In genomic region chr3:45665101-45665572, GRCh38 we compare ENCODE assay signal across 1 cellular context.
TF ChIP-seq lines count a peak whose summit lies in the region.

No MANE protein-coding gene starts in this region.

TF ChIP-seq in GM23338, 12 proteins besides CTCF, POLR2A, EP300 and RAD21 (continued from another document):
- TF ChIP-seq REST (IDR thresholded peaks at IDR 0.05; ENCODE audit: unreplicated experiment) (no peak), POLR2AphosphoS5 (IDR thresholded peaks at IDR 0.05; ENCODE audit: low read depth) (no peak), CREB1 (CRISPR knock-in tag; IDR thresholded peaks at IDR 0.05; ENCODE audit: low read depth) (no peak), ZNF331 (CRISPR knock-in tag; IDR thresholded peaks at IDR 0.05; ENCODE audit: low read depth) (no peak), EZH2 (IDR thresholded peaks at IDR 0.05; ENCODE audit: low read depth, unreplicated experiment) (no peak)
TF ChIP-seq in GM23338: peak in this region for 0.
